In genomic region chr1:78688701-78689100, GRCh38 we compare ENCODE assay signal across 10 cellular contexts. TPM values are rescaled to one million over a fixed set of nuclear protein-coding genes. Genes with fewer than 3 reads are reported as not detected.
DNase-seq lines count a peak whose midpoint lies in the region; ATAC-seq and TF ChIP-seq lines count a peak whose summit lies in the region.
"Had no signal": no experiment of that assay in that cellular context is flagged by ENCODE, and none has a peak within 500 bp of the region (broad histone marks: within the 10 kb centered on the region; RNA-seq: fewer than 3 reads in every experiment).

No MANE protein-coding gene starts in this region.

- no peak overlapping the region for H2BK15ac ChIP-seq in neuronal stem cell (ENCODE audit: low read length)

- H3K36me3 ChIP-seq in mammary epithelial cell (ENCODE audit: insufficient read depth, low read length) (no peaks in the 10 kb centered on the region), neuronal stem cell (replicated peaks in 1 of 2; ENCODE audit: control insufficient read depth in 2 of 2, insufficient read depth in 2 of 2, low read length in 2 of 2) (no peaks in the 10 kb centered on the region)

- no peak overlapping the region for H3K4me2 ChIP-seq in mammary epithelial cell (ENCODE audit: insufficient read depth, low read depth, low read length)
- H3K4me2 ChIP-seq in neuronal stem cell (ENCODE audit: insufficient read depth, low read length, poor library complexity, severe bottlenecking), result no peak overlapping the region

- H3K9me3 ChIP-seq in mammary epithelial cell (replicated peaks; ENCODE audit: insufficient read depth, low read length) (no peaks in the 10 kb centered on the region), neuronal stem cell (replicated peaks in 1 of 2; ENCODE audit: control insufficient read depth in 2 of 2, insufficient read depth in 1 of 2, low read depth in 1 of 2, low read length in 2 of 2) (no peaks in the 10 kb centered on the region)

- H4K91ac ChIP-seq in neuronal stem cell (ENCODE audit: low read depth, low read length, poor library complexity), result no peak overlapping the region

- no peak overlapping the region for H3K14ac ChIP-seq in neuronal stem cell (ENCODE audit: low read length)

- H3K18ac ChIP-seq in neuronal stem cell (ENCODE audit: low read length), result no peak overlapping the region

- H3K4me3 ChIP-seq in mammary epithelial cell (replicated peaks in 1 of 3; ENCODE audit: insufficient read depth in 1 of 3, low read depth in 2 of 3, low read length in 3 of 3) (no peak overlapping the region), neuronal stem cell (ENCODE audit: low read length in 2 of 2) (no peak overlapping the region)

- in situ Hi-C loops in mammary epithelial cell (cut with MboI; ENCODE audit: low sequenced_read_pairs in 2 of 2), result no loop called here

- H3K9ac ChIP-seq in mammary epithelial cell (ENCODE audit: insufficient read depth, low read length) (no peak overlapping the region), neuronal stem cell (ENCODE audit: low read depth, low read length, poor library complexity) (no peak overlapping the region)

- no peak overlapping the region for H3K27ac Mint-ChIP-seq in activated CD8-positive, alpha-beta T cell treated with anti-CD3 and anti-CD28 coated beads for 36 hours
- H3K27ac Mint-ChIP-seq: dendritic cell treated with granulocyte-macrophage colony-stimulating factor and Interleukin-4, amounts not matched to agents 40 ng/mL and 50 ng/mL, for 4 days had no signal

- no peaks in the 10 kb centered on the region for H4K20me1 ChIP-seq in mammary epithelial cell (ENCODE audit: insufficient read depth, low read length)

- peaks cover 11% of the 10 kb centered on the region for H3K4me1 ChIP-seq in mammary epithelial cell (ENCODE audit: insufficient read depth, low read length)
- no peaks in the 10 kb centered on the region for H3K4me1 ChIP-seq in neuronal stem cell (ENCODE audit: control insufficient read depth in 2 of 2, insufficient read depth in 1 of 2, low read depth in 1 of 2, low read length in 2 of 2)

- no peaks in the 10 kb centered on the region for H3K4me1 Mint-ChIP-seq in activated CD8-positive, alpha-beta T cell treated with anti-CD3 and anti-CD28 coated beads for 36 hours (ENCODE audit: low read depth)

- no peaks in the 10 kb centered on the region for H3K9me3 Mint-ChIP-seq in activated CD8-positive, alpha-beta T cell treated with anti-CD3 and anti-CD28 coated beads for 36 hours
- H3K9me3 Mint-ChIP-seq: dendritic cell treated with granulocyte-macrophage colony-stimulating factor and Interleukin-4, amounts not matched to agents 40 ng/mL and 50 ng/mL, for 4 days had no signal

- H4K8ac ChIP-seq in neuronal stem cell (ENCODE audit: low read depth, low read length), result no peak overlapping the region

- peak in 1 of 2 donors; percentile 43 for TF ChIP-seq CTCF in mammary epithelial cell (conservative IDR thresholded peaks at IDR 0.05 in 1 of 2, IDR thresholded peaks at IDR 0.05 in 1 of 2; ENCODE audit: extremely low read depth in 1 of 2, insufficient read depth in 1 of 2, low read depth in 1 of 2, low read length in 2 of 2)
- no peak for TF ChIP-seq CTCF in activated CD8-positive, alpha-beta T cell treated with anti-CD3 and anti-CD28 coated beads for 36 hours (IDR thresholded peaks at IDR 0.05)

- DNase-seq in COLO829 (ENCODE audit: low spot score) (peak; percentile 63), Kasumi-1 (lab: John Stamatoyannopoulos, UW) (peak; percentile 13 to 22), mammary epithelial cell (peak; percentile 29), lung microvascular endothelial cell (ENCODE audit: low read depth in 2 of 2) (peak; percentile 5 to 28), NCI-H2227 (lab: John Stamatoyannopoulos, UW; ENCODE audit: unreplicated experiment) (no peak), neuronal stem cell (ENCODE audit: low spot score) (no peak)
- no peak for DNase-seq in activated CD8-positive, alpha-beta T cell treated with anti-CD3 and anti-CD28 coated beads for 36 hours
- DNase-seq: activated CD8-positive, alpha-beta memory T cell treated with anti-CD3 and anti-CD28 coated beads for 24 hours had no signal

- no peaks in the 10 kb centered on the region for H3K79me2 ChIP-seq in mammary epithelial cell (ENCODE audit: insufficient read depth, low read length)

- intact Hi-C loops in mammary epithelial cell (cut with micrococcal nuclease), result loop anchor here (1.0 to 2.0 kb wide), 3 partner anchors 150 to 570 kb away; no protein-coding TSS in a partner anchor
- intact Hi-C loops in activated CD8-positive, alpha-beta T cell treated with anti-CD3 and anti-CD28 coated beads for 36 hours (cut with micrococcal nuclease), result no loop called here

- H3K4me3 Mint-ChIP-seq in activated CD8-positive, alpha-beta T cell treated with anti-CD3 and anti-CD28 coated beads for 36 hours, result no peak overlapping the region
- H3K4me3 Mint-ChIP-seq: dendritic cell treated with granulocyte-macrophage colony-stimulating factor and Interleukin-4, amounts not matched to agents 40 ng/mL and 50 ng/mL, for 4 days had no signal

- no peaks in the 10 kb centered on the region for H3K79me1 ChIP-seq in neuronal stem cell (ENCODE audit: low read depth, low read length)

- no peaks in the 10 kb centered on the region for H3K27me3 ChIP-seq in mammary epithelial cell (ENCODE audit: insufficient read depth, low read length)
- no peaks in the 10 kb centered on the region for H3K27me3 ChIP-seq in neuronal stem cell (ENCODE audit: control insufficient read depth in 3 of 3, insufficient read depth in 3 of 3, low read depth in 1 of 3, low read length in 3 of 3)

- no peak overlapping the region for H2AK5ac ChIP-seq in neuronal stem cell (ENCODE audit: low read depth, low read length)

- dilution Hi-C loops in mammary epithelial cell (cut with HindIII; ENCODE audit: low sequenced_read_pairs), result no loop called here

- H3K36me3 Mint-ChIP-seq in activated CD8-positive, alpha-beta T cell treated with anti-CD3 and anti-CD28 coated beads for 36 hours (ENCODE audit: low read depth), result no peaks in the 10 kb centered on the region

- no peak overlapping the region for H3K23ac ChIP-seq in neuronal stem cell (ENCODE audit: low read depth, low read length, poor library complexity)

- peaks cover 7% of the 10 kb centered on the region for H3K27me3 Mint-ChIP-seq in activated CD8-positive, alpha-beta T cell treated with anti-CD3 and anti-CD28 coated beads for 36 hours
- H3K27me3 Mint-ChIP-seq: dendritic cell treated with granulocyte-macrophage colony-stimulating factor and Interleukin-4, amounts not matched to agents 40 ng/mL and 50 ng/mL, for 4 days had no signal

- POLR2A ChIA-PET in activated CD8-positive, alpha-beta T cell treated with anti-CD3 and anti-CD28 coated beads for 36 hours (lab: Charles Lee), result no interaction called here

- H2BK5ac ChIP-seq in neuronal stem cell (ENCODE audit: low read length), result no peak overlapping the region

- H2AFZ ChIP-seq in mammary epithelial cell (ENCODE audit: low read depth, low read length) (no peak overlapping the region), neuronal stem cell (ENCODE audit: low read length) (no peak overlapping the region)

- H2BK12ac ChIP-seq in neuronal stem cell (ENCODE audit: low read length), result no peak overlapping the region

- no TSS peak for BruUV-seq in mammary epithelial cell (replicated peaks; lab: Mats Ljungman, UMichigan)

- H3K4ac ChIP-seq in neuronal stem cell (ENCODE audit: low read length), result no peak overlapping the region

- CTCF ChIA-PET in mammary epithelial cell (lab: Charles Lee; ENCODE audit: low non-redundant PET), result no interaction called here
- CTCF ChIA-PET in activated CD8-positive, alpha-beta T cell treated with anti-CD3 and anti-CD28 coated beads for 36 hours (lab: Charles Lee), result no interaction called here

- H2BK120ac ChIP-seq in neuronal stem cell (ENCODE audit: low read depth, low read length), result no peak overlapping the region

- no peak overlapping the region for H3K27ac ChIP-seq in mammary epithelial cell (ENCODE audit: insufficient read depth, low read depth, low read length)
- H3K27ac ChIP-seq in neuronal stem cell (replicated peaks; ENCODE audit: low read length), result no peak overlapping the region

- ATAC-seq in activated CD8-positive, alpha-beta T cell treated with anti-CD3 and anti-CD28 coated beads for 36 hours, result no peak
- no peak for ATAC-seq in GM21717 (IDR thresholded peaks at IDR 0.05; ENCODE audit: unreplicated experiment)

RNA-seq across cellular contexts. Expression of gene IFI44, which starts 39.1 kb away (rescaled TPM):
- total RNA-seq in mammary epithelial cell (1 to 10 TPM; 1.3 to 5.0 TPM), lung microvascular endothelial cell (3.2 and 15.0 TPM in 2 replicates)
- 1.2 TPM for polyA plus RNA-seq in mammary epithelial cell
- not detected for polyA minus RNA-seq in mammary epithelial cell
- total RNA-seq in activated CD8-positive, alpha-beta T cell treated with anti-CD3 and anti-CD28 coated beads for 36 hours, result 10 to 100 TPM; 37.2 to 38.4 TPM
- not detected for polyA plus RNA-seq in neuronal stem cell (2013, experiment 1 of 2)
- 0.03 TPM for polyA plus RNA-seq in neuronal stem cell (2013, experiment 2 of 2)

Comparison
In these comparisons a context has a peak if more than half of its experiments do, and no peak if none do; other contexts are left out.
1. DNase-seq: peak in COLO829 (single experiment), Kasumi-1 (2 of 2), mammary epithelial cell (single experiment) and lung microvascular endothelial cell (2 of 2); none in NCI-H2227 (single experiment), activated CD8-positive, alpha-beta T cell treated with anti-CD3 and anti-CD28 coated beads for 36 hours (single experiment) and neuronal stem cell (single experiment).